Comparison of ENCODE assay signal across 8 cellular contexts in genomic region chr1:154324241-154324640, GRCh38. TPM values are rescaled to one million over a fixed set of nuclear protein-coding genes. Genes with fewer than 3 reads are reported as not detected.
A peak's percentile ranks its signal among the peaks of the same experiment; 100 is the strongest.
DNase-seq lines count a peak whose midpoint lies in the region; ATAC-seq and TF ChIP-seq lines count a peak whose summit lies in the region.

No MANE protein-coding gene starts in this region.

- H3K36me3 ChIP-seq in DND-41 (ENCODE audit: insufficient read depth, low read length): no peaks in the 10 kb centered on the region
- no peaks in the 10 kb centered on the region for H3K36me3 ChIP-seq in Panc1 (ENCODE audit: control insufficient read depth, insufficient read depth, low read length)
- no peaks in the 10 kb centered on the region for H3K36me3 ChIP-seq in endodermal cell (ENCODE audit: control insufficient read depth, insufficient read depth, low read length)
- H3K36me3 ChIP-seq in psoas muscle (ENCODE audit: insufficient read depth in 1 of 2, low read depth in 1 of 2): no peaks in the 10 kb centered on the region
- H3K36me3 ChIP-seq in HAP-1 (replicated peaks): peaks cover 3% of the 10 kb centered on the region

- ATAC-seq in DND-41 (ENCODE audit: insufficient read depth, low read depth): no peak
- ATAC-seq in Panc1: no peak
- ATAC-seq in psoas muscle: no peak

- no peak for TF ChIP-seq CTCF in DND-41 (IDR thresholded peaks at IDR 0.05; ENCODE audit: borderline replicate concordance, extremely low read depth, low read length, poor library complexity, severe bottlenecking)
- TF ChIP-seq CTCF in Panc1 (IDR thresholded peaks at IDR 0.05): 0 out of 2 replicates have a peak, but pooled peaks have one; percentile 50
- no peak for TF ChIP-seq CTCF in endodermal cell (conservative IDR thresholded peaks at IDR 0.05)
- no peak for TF ChIP-seq CTCF in psoas muscle (IDR thresholded peaks at IDR 0.05)

- peaks cover 48% of the 10 kb centered on the region for H3K4me1 ChIP-seq in DND-41 (ENCODE audit: insufficient read depth, low read length)
- H3K4me1 ChIP-seq in Panc1 (ENCODE audit: control insufficient read depth, insufficient read depth, low read length): peaks cover 16% of the 10 kb centered on the region
- no peaks in the 10 kb centered on the region for H3K4me1 ChIP-seq in endodermal cell (ENCODE audit: control insufficient read depth, insufficient read depth, low read length)
- peaks cover 22% of the 10 kb centered on the region for H3K4me1 ChIP-seq in psoas muscle
- H3K4me1 ChIP-seq in HAP-1: peaks cover 6% of the 10 kb centered on the region

- H3K27ac Mint-ChIP-seq in endodermal cell: no peak overlapping the region

- H3K4me1 Mint-ChIP-seq in endodermal cell: peaks cover 21% of the 10 kb centered on the region

- 86 to 92% methylated on average over 1 to 2 of the region's 2 CpGs for WGBS in endodermal cell (ENCODE audit: insufficient coverage in 1 of 2, insufficient read length in 1 of 2), 2 experiments
- 29 to 47% (median 40%) methylated on average over 2 of the region's 2 CpGs for WGBS in psoas muscle, 3 donors

- CTCF ChIA-PET in Panc1 (lab: Charles Lee): interaction anchor here (0.9 to 1.6 kb wide), 2 partner anchors 11 to 222 kb away, joined by 3 to 6 read pairs; no protein-coding TSS in a partner anchor

- H3K9me3 ChIP-seq in DND-41 (ENCODE audit: insufficient read depth, low read length, severe bottlenecking) (no peaks in the 10 kb centered on the region), Panc1 (ENCODE audit: control insufficient read depth, insufficient read depth, low read depth, low read length) (no peaks in the 10 kb centered on the region), endodermal cell (ENCODE audit: control insufficient read depth, low read length) (no peaks in the 10 kb centered on the region), psoas muscle (no peaks in the 10 kb centered on the region), HAP-1 (no peaks in the 10 kb centered on the region)

- H3K27ac ChIP-seq in DND-41 (ENCODE audit: low read length) (no peak overlapping the region), Panc1 (ENCODE audit: low read length) (peak overlapping the region; percentile 36; the same call in 1 of the 2 replicates), endodermal cell (ENCODE audit: low read depth, low read length) (no peak overlapping the region), psoas muscle (no peak overlapping the region)

- H3K9ac ChIP-seq in DND-41 (ENCODE audit: low read depth, low read length) (peak overlapping the region; percentile 70; the same call in 1 of the 2 replicates), endodermal cell (ENCODE audit: extremely low read depth, low read length, poor library complexity, severe bottlenecking) (no peak overlapping the region)

- no peaks in the 10 kb centered on the region for H3K36me3 Mint-ChIP-seq in endodermal cell (ENCODE audit: low read depth)

- H3K4me3 ChIP-seq in DND-41 (ENCODE audit: low read depth in 1 of 2, low read length in 2 of 2): peak overlapping the region in 1 of 2 experiments; percentile 77; a peak in 2 of 4 replicates
- H3K4me3 ChIP-seq in Panc1 (ENCODE audit: low read depth in 2 of 2, low read length in 2 of 2): peak overlapping the region; percentile 59 to 83
- H3K4me3 ChIP-seq in endodermal cell (ENCODE audit: low read length): peak overlapping the region; percentile 93
- H3K4me3 ChIP-seq in psoas muscle: peak overlapping the region; percentile 64
- H3K4me3 ChIP-seq in HAP-1: no peak overlapping the region

- BruUV-seq in Panc1 (replicated peaks; lab: Mats Ljungman, UMichigan): no TSS peak

- H3K79me2 ChIP-seq in DND-41 (ENCODE audit: insufficient read depth, low read length): peaks cover 8% of the 10 kb centered on the region

- H4K20me1 ChIP-seq in DND-41 (ENCODE audit: insufficient read depth, low read length): peaks cover 23% of the 10 kb centered on the region

- H3K27me3 Mint-ChIP-seq in endodermal cell (ENCODE audit: insufficient read depth): peaks cover 25% of the 10 kb centered on the region

- in situ Hi-C loops in Panc1 (cut with HindIII; ENCODE audit: low pct_unique_long_range_greater_than_20kb, low sequenced_read_pairs): no loop called here
- in situ Hi-C loops in HAP-1 (cut with MboI; ENCODE audit: low sequenced_read_pairs): no loop called here

- peak overlapping the region; percentile 92 for H3K4me2 ChIP-seq in DND-41 (ENCODE audit: insufficient read depth, low read length)

- H3K9me3 Mint-ChIP-seq in endodermal cell: no peaks in the 10 kb centered on the region

- intact Hi-C loops in Panc1 (cut with micrococcal nuclease; ENCODE audit: unreplicated experiment): no loop called here
- intact Hi-C loops in psoas muscle (cut with DNase I): loop anchor here (5.0 to 10.0 kb wide), 3 partner anchors 63 to 221 kb away; no protein-coding TSS in a partner anchor

- DNase-seq in DND-41 (no peak), Panc1 (ENCODE audit: low read depth, low spot score) (no peak), endodermal cell (no peak), psoas muscle (no peak), MV-4-11 (lab: John Stamatoyannopoulos, UW) (no peak), NCI-H446 (lab: John Stamatoyannopoulos, UW) (no peak), HAP-1 (ENCODE audit: low spot score in 2 of 2) (no peak), HT-29 (ENCODE audit: low spot score) (no peak)

- H3K27me3 ChIP-seq in DND-41 (ENCODE audit: insufficient read depth, low read length, poor library complexity) (no peaks in the 10 kb centered on the region), Panc1 (ENCODE audit: control insufficient read depth, insufficient read depth, low read length) (no peaks in the 10 kb centered on the region), endodermal cell (ENCODE audit: control insufficient read depth, insufficient read depth, low read length, poor library complexity, severe bottlenecking) (peaks cover 6% of the 10 kb centered on the region), psoas muscle (ENCODE audit: insufficient read depth in 3 of 3, low read length in 2 of 3) (peaks cover 0 to 47% (median 6%) of the 10 kb centered on the region in 3 donors), HAP-1 (ENCODE audit: low read depth) (no peaks in the 10 kb centered on the region)

- peak overlapping the region; percentile 93 for H3K4me3 Mint-ChIP-seq in endodermal cell

- POLR2A ChIA-PET in Panc1 (lab: Charles Lee): no interaction called here

- peak overlapping the region; percentile 89 for H2AFZ ChIP-seq in DND-41 (ENCODE audit: low read depth, low read length)

RNA-seq across cellular contexts. Expression of gene ATP8B2, which starts 1.1 kb away (rescaled TPM):
- total RNA-seq in Panc1 (2021; ENCODE audit: unreplicated experiment): 14.7 TPM
- 17.1 TPM for polyA plus RNA-seq in Panc1 (2012; ENCODE audit: insufficient read length)
- total RNA-seq in endodermal cell: 10 to 100 TPM; 34.1 to 41.5 TPM
- polyA plus RNA-seq in endodermal cell (2013, experiment 1 of 2): 30.0 TPM
- 27.3 TPM for polyA plus RNA-seq in endodermal cell (2013, experiment 2 of 2)
- total RNA-seq in psoas muscle: 1 to 10 TPM; 3.6 to 5.8 (median 4.0) TPM
- polyA plus RNA-seq in psoas muscle: 1 to 10 TPM; 1.3 to 3.4 (median 2.2) TPM
- 1.1 and 1.9 TPM in 2 replicates for total RNA-seq in HT-29 (2014; rRNA removed; shearing (Covaris generic))

RNA-seq across cellular contexts. Expression of gene AQP10, which starts 3.3 kb away (rescaled TPM):
- total RNA-seq in Panc1 (2021; ENCODE audit: unreplicated experiment) (not detected), endodermal cell (not detected), psoas muscle (not detected)
- polyA plus RNA-seq in Panc1 (2012; ENCODE audit: insufficient read length): not detected
- not detected for polyA plus RNA-seq in endodermal cell (2013, experiment 1 of 2)
- polyA plus RNA-seq in endodermal cell (2013, experiment 2 of 2): 0.21 TPM
- under 1 TPM in 1 of 3 donors, not detected in 2; 0.04 TPM for polyA plus RNA-seq in psoas muscle
- total RNA-seq in HT-29 (2014; rRNA removed; shearing (Covaris generic)): not detected in 2 replicates

RNA-seq across cellular contexts. Expression of gene HAX1, which starts 51.8 kb away (rescaled TPM):
- total RNA-seq in Panc1 (2021; ENCODE audit: unreplicated experiment) (110 TPM), endodermal cell (10 to 100 TPM; 55.7 to 59.4 TPM), psoas muscle (100 to 1,000 TPM; 122 to 148 (median 136) TPM)
- polyA plus RNA-seq in Panc1 (2012; ENCODE audit: insufficient read length): 115 TPM
- 89.7 TPM for polyA plus RNA-seq in endodermal cell (2013, experiment 1 of 2)
- polyA plus RNA-seq in endodermal cell (2013, experiment 2 of 2): 79.8 TPM
- 100 to 1,000 TPM; 110 to 154 (median 143) TPM for polyA plus RNA-seq in psoas muscle
- 111 and 139 TPM in 2 replicates for total RNA-seq in HT-29 (2014; rRNA removed; shearing (Covaris generic))
